ENCODE assay signal across 7 cellular contexts in genomic region chr5:181287331-181287730, GRCh38. TPM values are rescaled to one million over a fixed set of nuclear protein-coding genes. Genes with fewer than 3 reads are reported as not detected.
DNase-seq lines count a peak whose midpoint lies in the region; ATAC-seq, FAIRE-seq and TF ChIP-seq lines count a peak whose summit lies in the region.
"Not testable (repeated sequence)": the region's sequence is repeated elsewhere in the genome, so short reads cannot be mapped to it uniquely, and the experiment has no call there.

No MANE protein-coding gene starts in this region.

- not testable (repeated sequence) for FAIRE-seq in GM12892 (lab: Jason Lieb, UNC); astrocyte (lab: Jason Lieb, UNC)

- not testable (repeated sequence) for DNase-seq in GM12892 (ENCODE audit: insufficient read length); astrocyte (ENCODE audit: low read depth)

- H3K9me3 Mint-ChIP-seq in astrocyte (ENCODE audit: unreplicated experiment) = not testable (repeated sequence)

- not testable (repeated sequence) for H3K4me3 Mint-ChIP-seq in astrocyte (ENCODE audit: unreplicated experiment)

- H3K4me2 ChIP-seq in astrocyte (ENCODE audit: low read length) = not testable (repeated sequence)

- not testable (repeated sequence) for H3K36me3 ChIP-seq in astrocyte (ENCODE audit: insufficient read depth, low read length)

- not testable (repeated sequence) for H3K9ac ChIP-seq in astrocyte (ENCODE audit: low read length)

- not testable (repeated sequence) for H3K9me3 ChIP-seq in astrocyte (ENCODE audit: insufficient read depth, low read depth, low read length)

- H3K4me3 ChIP-seq in astrocyte (ENCODE audit: insufficient read depth, low read depth, low read length) = not testable (repeated sequence)

- TF ChIP-seq CTCF in astrocyte (IDR thresholded peaks at IDR 0.05; ENCODE audit: insufficient read depth, low read depth, low read length) = not testable (repeated sequence)

- not testable (repeated sequence) for H3K79me2 ChIP-seq in astrocyte (ENCODE audit: insufficient read depth, low read length)

- H3K27ac ChIP-seq in astrocyte (ENCODE audit: low read depth, low read length) = not testable (repeated sequence)

- H3K27ac Mint-ChIP-seq in astrocyte (ENCODE audit: unreplicated experiment) = peak overlapping the region; percentile 34

- not testable (repeated sequence) for H3K36me3 Mint-ChIP-seq in astrocyte (ENCODE audit: low read depth, unreplicated experiment)

- H3K4me1 Mint-ChIP-seq in astrocyte (ENCODE audit: low read depth, unreplicated experiment) = not testable (repeated sequence)

- not testable (repeated sequence) for H3K27me3 ChIP-seq in astrocyte (ENCODE audit: insufficient read depth, low read length)

- H4K20me1 ChIP-seq in astrocyte (ENCODE audit: insufficient read depth, low read length) = not testable (repeated sequence)

- H3K4me1 ChIP-seq in astrocyte (ENCODE audit: insufficient read depth, low read length) = not testable (repeated sequence)

- H2AFZ ChIP-seq in astrocyte (ENCODE audit: low read depth, low read length) = not testable (repeated sequence)

- TF ChIP-seq POLR2A in GM12892 (IDR thresholded peaks at IDR 0.05; ENCODE audit: low read depth, low read length) = peak; percentile 36; the same call in 1 of the 2 replicates

- peak; percentile 58 for ATAC-seq in GM19035 (IDR thresholded peaks at IDR 0.05; ENCODE audit: unreplicated experiment)
- peak; percentile 68 for ATAC-seq in GM21381 (IDR thresholded peaks at IDR 0.05; ENCODE audit: unreplicated experiment)
- peak; percentile 70 for ATAC-seq in GM21786 (IDR thresholded peaks at IDR 0.05; ENCODE audit: unreplicated experiment)
- ATAC-seq in HG03159 (IDR thresholded peaks at IDR 0.05; ENCODE audit: unreplicated experiment) = peak; percentile 60
- peak; percentile 60 for ATAC-seq in HG03469 (IDR thresholded peaks at IDR 0.05; ENCODE audit: unreplicated experiment)

- not testable (repeated sequence) for H3K27me3 Mint-ChIP-seq in astrocyte (ENCODE audit: low read depth, unreplicated experiment)

RNA-seq across cellular contexts. Expression of gene TRIM52, which starts 26.4 kb away (rescaled TPM):
- polyA plus RNA-seq in GM12892 (2012; ENCODE audit: missing spikeins) = 13.4 TPM
- 6.5 and 7.3 TPM in 2 replicates for total RNA-seq in astrocyte

RNA-seq across cellular contexts. Expression of gene RACK1, which starts 43.6 kb away (rescaled TPM):
- 3,646 TPM for polyA plus RNA-seq in GM12892 (2012; ENCODE audit: missing spikeins)
- total RNA-seq in astrocyte = 1,553 and 1,656 TPM in 2 replicates
